ENCODE assay signal across 16 cellular contexts in the genomic region with DNA sequence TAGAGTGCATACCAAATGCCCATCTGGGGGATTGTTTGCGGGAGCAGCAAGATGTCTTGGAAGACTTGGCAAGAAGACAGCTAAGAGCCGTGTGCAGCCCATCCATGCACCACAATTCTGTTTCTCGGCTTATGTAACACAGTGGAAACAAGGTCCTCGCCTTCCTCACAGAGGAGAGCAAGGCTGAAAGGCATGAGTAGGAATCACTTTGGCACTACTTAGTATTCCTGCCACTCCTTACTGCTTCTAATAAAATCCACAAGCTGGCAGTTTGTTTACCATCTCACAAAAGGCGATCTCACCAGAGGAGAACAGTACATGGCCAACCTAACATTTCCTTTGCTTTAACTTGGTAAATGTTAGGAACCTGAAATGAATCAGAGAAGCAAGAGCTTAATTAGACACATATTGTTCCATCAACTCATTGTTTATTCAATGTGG.
DNase-seq lines count a peak whose midpoint lies in the region; ATAC-seq and TF ChIP-seq lines count a peak whose summit lies in the region.
"Had no signal": no experiment of that assay in that cellular context is flagged by ENCODE, and none has a peak within 500 bp of the region (broad histone marks: within the 10 kb centered on the region; RNA-seq: fewer than 3 reads in every experiment).

No MANE protein-coding gene starts in this region.

- H3K27ac ChIP-seq in cingulate gyrus (ENCODE audit: low read depth, low read length) (peak overlapping the region; percentile 78), transverse colon (peak overlapping the region in 3 of 4 donors; percentile 1 to 29 (median 5)), upper lobe of right lung (no peak overlapping the region)
- H3K27ac ChIP-seq: foreskin keratinocyte had no signal

- no peak for TF ChIP-seq POLR2A in transverse colon (IDR thresholded peaks at IDR 0.05)

- H3K27me3 ChIP-seq in transverse colon = no peaks in the 10 kb centered on the region
- no peaks in the 10 kb centered on the region for H3K27me3 ChIP-seq in upper lobe of right lung
- H3K27me3 ChIP-seq: foreskin keratinocyte had no signal

- in situ Hi-C loops in transverse colon (cut with MboI; ENCODE audit: low pct_ligation_motif_present in 1 of 4, low pct_unique_long_range_greater_than_20kb in 1 of 4, low sequenced_read_pairs in 3 of 4) = no loop called here

- H3K9me3 ChIP-seq in transverse colon (peaks cover 0 to 8% of the 10 kb centered on the region in 2 donors), upper lobe of right lung (no peaks in the 10 kb centered on the region)

- WGBS in transverse colon (ENCODE audit: low coverage in 1 of 2), 2 donors = 33 to 62% methylated on average over 1 to 5 of the region's 5 CpGs

- TF ChIP-seq CTCF in HFF-Myc (IDR thresholded peaks at IDR 0.05; ENCODE audit: low read depth, low read length, missing control alignments) (no peak), transverse colon (IDR thresholded peaks at IDR 0.05) (no peak), upper lobe of right lung (IDR thresholded peaks at IDR 0.05) (no peak)

- H3K4me1 ChIP-seq in transverse colon (peaks cover 4 to 35% (median 23%) of the 10 kb centered on the region in 4 donors), upper lobe of right lung (no peaks in the 10 kb centered on the region)
- H3K4me1 ChIP-seq: foreskin keratinocyte had no signal

- DNase-seq in HFF-Myc (ENCODE audit: extremely low read depth, low read depth) (peak; percentile 85), midbrain (lab: John Stamatoyannopoulos, UW) (peak; percentile 61), transverse colon (no peak), upper lobe of right lung (no peak), T-helper 1 cell (no peak)
- no peak for DNase-seq in activated CD8-positive, alpha-beta memory T cell treated with anti-CD3 and anti-CD28 coated beads, Interleukin-2, amount 50 U/mL, for 48 hours
- DNase-seq: activated CD8-positive, alpha-beta T cell treated with anti-CD3 and anti-CD28 coated beads, Interleukin-2, amount 10 ng/mL, durations not matched to agents 7 days and 5 days; aorta; CD8-positive, alpha-beta memory T cell; foreskin keratinocyte; NCI-H1694; NCI-H510A had no signal

- intact Hi-C loops in transverse colon (cut with DNase I; ENCODE audit: low total_unique reads) (no loop called here), upper lobe of right lung (cut with DNase I) (no loop called here)

- H3K4me3 ChIP-seq in HFF-Myc (replicated peaks; ENCODE audit: low read depth, low read length) = no peak overlapping the region
- no peak overlapping the region for H3K4me3 ChIP-seq in transverse colon
- H3K4me3 ChIP-seq in upper lobe of right lung = no peak overlapping the region

- no peak for ATAC-seq in upper lobe of right lung
- ATAC-seq: activated CD8-positive, alpha-beta T cell treated with anti-CD3 and anti-CD28 coated beads, Interleukin-2, amount 10 ng/mL, durations not matched to agents 7 days and 5 days; activated T-helper 17 cell treated with anti-CD3 and anti-CD28 coated beads, Interleukin-2, amount 50 U/mL, for 72 hours; foreskin keratinocyte; SK-N-SH treated with all-trans-retinoic acid at 6 μM for 48 hours; stimulated activated effector memory CD8-positive, alpha-beta T cell treated with anti-CD3 and anti-CD28 coated beads, Interleukin-12 subunit alpha, Interleukin-12 subunit beta, amount 100 ng/mL, for 72 hours had no signal

- H3K36me3 ChIP-seq in transverse colon (no peaks in the 10 kb centered on the region), upper lobe of right lung (no peaks in the 10 kb centered on the region)

- TF ChIP-seq EP300 in transverse colon (IDR thresholded peaks at IDR 0.05; ENCODE audit: low read depth) = no peak

Comparison
In these comparisons a context has a peak if more than half of its experiments do, and no peak if none do; other contexts are left out.
1. DNase-seq: peak in HFF-Myc (single experiment) and midbrain (single experiment); none in transverse colon (single experiment), upper lobe of right lung (single experiment), activated CD8-positive, alpha-beta memory T cell treated with anti-CD3 and anti-CD28 coated beads, Interleukin-2, amount 50 U/mL, for 48 hours (single experiment) and T-helper 1 cell (0 of 5).